Comparison of ENCODE assay signal across 8 cellular contexts in genomic region chr5:176608937-176609723, GRCh38. TPM values are rescaled to one million over a fixed set of nuclear protein-coding genes. Genes with fewer than 3 reads are reported as not detected.
DNase-seq lines count a peak whose midpoint lies in the region; ATAC-seq and TF ChIP-seq lines count a peak whose summit lies in the region.

No MANE protein-coding gene starts in this region.

- peak; percentile 33 for ATAC-seq in GM19452 (IDR thresholded peaks at IDR 0.05; ENCODE audit: unreplicated experiment)
- ATAC-seq in lower lobe of right lung = no peak

- peaks cover 39% of the 10 kb centered on the region for H3K4me1 ChIP-seq in KMS-11 (ENCODE audit: low read depth, poor library complexity, severe bottlenecking)
- H3K4me1 ChIP-seq in lower lobe of right lung = peaks cover 12% of the 10 kb centered on the region
- peaks cover 0 to 9% of the 10 kb centered on the region in 2 donors for H3K4me1 ChIP-seq in uterus

- peaks cover 0 to 15% (median 6%) of the 10 kb centered on the region in 7 donors for H3K9me3 Mint-ChIP-seq in CD14-positive monocyte

- peaks cover 9% of the 10 kb centered on the region; the same call in 1 of the 2 replicates for H3K79me2 ChIP-seq in KMS-11 (ENCODE audit: insufficient read depth, low read depth)

- peak overlapping the region; percentile 6; the same call in 1 of the 2 replicates for H3K9ac ChIP-seq in KMS-11

- H2AFZ ChIP-seq in KMS-11 (ENCODE audit: low read depth) = no peak overlapping the region

- peaks cover 10% of the 10 kb centered on the region for H3K4me1 Mint-ChIP-seq in CD14-positive monocyte

- TF ChIP-seq POLR2A in uterus (IDR thresholded peaks at IDR 0.05) = no peak

- peak overlapping the region; percentile 71 for H3K4me2 ChIP-seq in KMS-11

- H3K27ac ChIP-seq in KMS-11 (no peak overlapping the region), lower lobe of right lung (no peak overlapping the region), uterus (no peak overlapping the region)

- no peaks in the 10 kb centered on the region; the same call in 1 of the 2 replicates for H3K27me3 ChIP-seq in KMS-11 (ENCODE audit: insufficient read depth, low read depth)
- H3K27me3 ChIP-seq in lower lobe of right lung (ENCODE audit: low read depth) = peaks cover 17% of the 10 kb centered on the region
- peaks cover 0 to 8% of the 10 kb centered on the region in 2 donors for H3K27me3 ChIP-seq in uterus

- no peaks in the 10 kb centered on the region for H3K36me3 ChIP-seq in KMS-11 (ENCODE audit: insufficient read depth)
- H3K36me3 ChIP-seq in lower lobe of right lung = no peaks in the 10 kb centered on the region
- H3K36me3 ChIP-seq in uterus = no peaks in the 10 kb centered on the region

- DNase-seq in CD14-positive monocyte (ENCODE audit: low spot score) (no peak), astrocyte of the cerebellum (ENCODE audit: low read depth) (no peak), lower lobe of right lung (no peak), uterus (no peak), cerebellar nuclear complex (lab: John Stamatoyannopoulos, UW) (no peak), AG20443 (ENCODE audit: low spot score) (no peak)

- no peak overlapping the region for H3K4me3 ChIP-seq in KMS-11 (IDR thresholded peaks at IDR 0.05; ENCODE audit: insufficient read depth, low read depth, low read length)
- peak overlapping the region; percentile 53 for H3K4me3 ChIP-seq in astrocyte of the cerebellum (ENCODE audit: low read depth, low read length)
- peak overlapping the region; percentile 73 for H3K4me3 ChIP-seq in lower lobe of right lung
- peak overlapping the region; percentile 24 to 31 for H3K4me3 ChIP-seq in uterus

- no peak overlapping the region for H3K27ac Mint-ChIP-seq in CD14-positive monocyte

- no peaks in the 10 kb centered on the region for H3K9me3 ChIP-seq in lower lobe of right lung
- H3K9me3 ChIP-seq in uterus = no peaks in the 10 kb centered on the region

- H4K20me1 ChIP-seq in KMS-11 (ENCODE audit: insufficient read depth) = no peaks in the 10 kb centered on the region

- peaks cover 39 to 65% (median 47%) of the 10 kb centered on the region in 3 donors for H3K27me3 Mint-ChIP-seq in CD14-positive monocyte (ENCODE audit: low read depth in 3 of 3)

- in situ Hi-C loops in astrocyte of the cerebellum (cut with HindIII; ENCODE audit: low sequenced_read_pairs) = no loop called here

- intact Hi-C loops in CD14-positive monocyte (cut with micrococcal nuclease) = no loop called here
- intact Hi-C loops in lower lobe of right lung (cut with DNase I) = no loop called here
- intact Hi-C loops in uterus (cut with DNase I; ENCODE audit: low total_unique reads) = no loop called here

- peaks cover 3 to 7% of the 10 kb centered on the region in 2 donors for H3K36me3 Mint-ChIP-seq in CD14-positive monocyte

- peak overlapping the region; percentile 89 to 96 for H3K4me3 Mint-ChIP-seq in CD14-positive monocyte

- TF ChIP-seq CTCF in CD14-positive monocyte (IDR thresholded peaks at IDR 0.05) (no peak), KMS-11 (conservative IDR thresholded peaks at IDR 0.05; ENCODE audit: low read depth, low read length) (no peak), astrocyte of the cerebellum (IDR thresholded peaks at IDR 0.05; ENCODE audit: low read depth, low read length, missing control alignments) (no peak), lower lobe of right lung (IDR thresholded peaks at IDR 0.05) (no peak), uterus (IDR thresholded peaks at IDR 0.05) (no peak)

RNA-seq across cellular contexts. Expression of gene GPRIN1, which starts 0.8 kb away (rescaled TPM):
- polyA plus RNA-seq in CD14-positive monocyte = under 1 TPM; 0.05 to 0.30 TPM
- total RNA-seq in lower lobe of right lung = 1.4 TPM
- 1 to 10 TPM in 1 of 4 donors, under 1 TPM in 1, not detected in 2; 0.40 to 1.4 TPM for total RNA-seq in uterus

RNA-seq across cellular contexts. Expression of gene SNCB, which starts 21.2 kb away (rescaled TPM):
- not detected for polyA plus RNA-seq in CD14-positive monocyte
- not detected for total RNA-seq in lower lobe of right lung
- not detected for total RNA-seq in uterus

RNA-seq across cellular contexts. Expression of gene EIF4E1B, which starts 21.3 kb away (rescaled TPM):
- not detected for polyA plus RNA-seq in CD14-positive monocyte
- total RNA-seq in lower lobe of right lung (not detected), uterus (not detected)

RNA-seq across cellular contexts. Expression of gene TSPAN17, which starts 38.2 kb away (rescaled TPM):
- polyA plus RNA-seq in CD14-positive monocyte = 10 to 100 TPM; 22.2 to 27.7 TPM
- total RNA-seq in lower lobe of right lung (32.3 TPM), uterus (10 to 100 TPM in 3 of 4 donors, 1 to 10 TPM in 1; 10.0 to 45.6 (median 20.2) TPM)

RNA-seq across cellular contexts. Expression of gene CDHR2, which starts 60.0 kb away (rescaled TPM):
- polyA plus RNA-seq in CD14-positive monocyte = not detected
- total RNA-seq in lower lobe of right lung = 0.62 TPM
- under 1 TPM in 3 of 4 donors, not detected in 1; under 0.01 to 0.35 (median 0.09) TPM for total RNA-seq in uterus
